ENCODE assay signal across 8 cellular contexts in genomic region chr5:37370550-37370863, GRCh38. TPM values are rescaled to one million over a fixed set of nuclear protein-coding genes. Genes with fewer than 3 reads are reported as not detected.
DNase-seq lines count a peak whose midpoint lies in the region; ATAC-seq and TF ChIP-seq lines count a peak whose summit lies in the region.

No MANE protein-coding gene starts in this region.

- intact Hi-C loops in ascending aorta (cut with DNase I): loop anchor here (2.0 to 5.0 kb wide), 3 partner anchors 123 to 1218 kb away; partner anchors contain the start of genes CPLANE1, NIPBL and SKP2
- intact Hi-C loops in lower lobe of right lung (cut with DNase I): no loop called here
- intact Hi-C loops in aorta (cut with DNase I): loop anchor here in 1 of 2 donors (5.0 kb wide), 1 partner anchor 123 kb away; the partner anchor contains the start of gene CPLANE1

- TF ChIP-seq CTCF in ascending aorta (IDR thresholded peaks at IDR 0.05) (no peak), lower lobe of right lung (IDR thresholded peaks at IDR 0.05) (no peak)

- peak; percentile 26 for ATAC-seq in HG03103 (IDR thresholded peaks at IDR 0.05; ENCODE audit: low read depth, unreplicated experiment)
- no peak for ATAC-seq in lower lobe of right lung
- ATAC-seq in aorta (ENCODE audit: low FRiP score): no peak
- no peak for ATAC-seq in GM21515 (IDR thresholded peaks at IDR 0.05; ENCODE audit: unreplicated experiment)
- ATAC-seq in GM18505 (IDR thresholded peaks at IDR 0.05; ENCODE audit: unreplicated experiment): no peak

- DNase-seq in ascending aorta (ENCODE audit: low spot score in 2 of 2) (no peak), lower lobe of right lung (no peak), aorta (no peak), T-helper 9 cell (no peak)

- WGBS in aorta, 2 donors: 1% methylated on average over 7 of the region's 7 CpGs

- H3K27me3 ChIP-seq in ascending aorta (no peaks in the 10 kb centered on the region), lower lobe of right lung (ENCODE audit: low read depth) (no peaks in the 10 kb centered on the region), aorta (ENCODE audit: control insufficient read depth in 1 of 2, insufficient read depth in 2 of 2, low read length in 1 of 2) (no peaks in the 10 kb centered on the region)

- H3K9me3 ChIP-seq in ES-I3 (ENCODE audit: control insufficient read depth, insufficient read depth, low read length) (no peaks in the 10 kb centered on the region), ascending aorta (no peaks in the 10 kb centered on the region), lower lobe of right lung (no peaks in the 10 kb centered on the region), aorta (ENCODE audit: control insufficient read depth, low read length) (no peaks in the 10 kb centered on the region)

- H3K4me1 ChIP-seq in ES-I3 (ENCODE audit: insufficient read depth, low read length): peaks cover 4% of the 10 kb centered on the region; the same call in 1 of the 2 replicates
- peaks cover 0 to 12% of the 10 kb centered on the region in 2 donors for H3K4me1 ChIP-seq in ascending aorta
- H3K4me1 ChIP-seq in lower lobe of right lung: peaks cover 33% of the 10 kb centered on the region
- peaks cover 0 to 2% of the 10 kb centered on the region in 2 donors for H3K4me1 ChIP-seq in aorta (ENCODE audit: control insufficient read depth in 1 of 2, insufficient read depth in 2 of 2, low read length in 2 of 2)

- H3K4me3 ChIP-seq in ascending aorta (peak overlapping the region; percentile 78 to 84), lower lobe of right lung (peak overlapping the region; percentile 83), aorta (ENCODE audit: low read length in 2 of 2) (peak overlapping the region; percentile 83 to 91)

- TF ChIP-seq POLR2A in GM18505 (IDR thresholded peaks at IDR 0.05; ENCODE audit: borderline replicate concordance, extremely low read depth, insufficient read depth, insufficient read length): no peak

- peak overlapping the region; percentile 91 for H3K9ac ChIP-seq in ES-I3 (ENCODE audit: low read depth, low read length)

- H3K36me3 ChIP-seq in ES-I3 (ENCODE audit: insufficient read depth, low read length) (no peaks in the 10 kb centered on the region), ascending aorta (no peaks in the 10 kb centered on the region), lower lobe of right lung (no peaks in the 10 kb centered on the region), aorta (ENCODE audit: control insufficient read depth in 1 of 2, insufficient read depth in 2 of 2, low read length in 1 of 2) (no peaks in the 10 kb centered on the region)

- H3K27ac ChIP-seq in ascending aorta (peak overlapping the region; percentile 64 to 89), lower lobe of right lung (peak overlapping the region; percentile 89), aorta (ENCODE audit: low read depth in 1 of 2, low read length in 2 of 2) (peak overlapping the region in 1 of 2 donors; percentile 78)

RNA-seq across cellular contexts. Expression of gene NUP155, which starts 0.4 kb away (rescaled TPM):
- total RNA-seq in ascending aorta (62.3 TPM), lower lobe of right lung (18.0 TPM), aorta (10 to 100 TPM; 16.5 to 19.2 TPM)
- polyA plus RNA-seq in aorta: 1 to 10 TPM; 1.5 to 3.1 TPM

RNA-seq across cellular contexts. Expression of gene WDR70, which starts 8.6 kb away (rescaled TPM):
- total RNA-seq in ascending aorta: 8.7 TPM
- 29.0 TPM for total RNA-seq in lower lobe of right lung
- total RNA-seq in aorta: 10 to 100 TPM; 26.3 to 41.3 TPM
- 10 to 100 TPM; 12.3 to 17.8 TPM for polyA plus RNA-seq in aorta
